ENCODE assay signal across 1 cellular context in the genomic region with DNA sequence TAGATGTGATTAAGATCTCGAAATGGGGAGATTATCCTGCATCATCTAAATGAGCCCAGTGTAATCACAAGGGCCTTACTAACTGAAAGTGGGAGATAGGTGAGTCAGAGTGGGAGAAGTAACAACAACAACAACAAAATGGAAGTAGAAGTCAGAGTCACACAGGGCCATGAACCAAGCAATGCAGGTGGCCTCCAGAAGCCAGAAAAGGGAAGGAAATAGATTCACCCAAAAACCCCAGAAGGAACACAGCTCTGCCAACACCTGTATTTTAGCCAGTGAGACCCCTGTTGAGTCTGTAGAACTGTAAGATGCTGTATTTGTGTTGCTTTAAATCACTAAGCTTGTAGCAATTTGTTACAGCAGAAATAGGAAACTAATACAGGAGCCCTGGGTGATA.
TF ChIP-seq lines count a peak whose summit lies in the region.

No MANE protein-coding gene starts in this region.

TF ChIP-seq in IMR-90, 13 proteins besides CTCF, POLR2A, EP300 and RAD21 (continued from another document):
- TF ChIP-seq NFE2L2 (IDR thresholded peaks at IDR 0.05; ENCODE audit: low read depth, low read length) (no peak), MAZ (IDR thresholded peaks at IDR 0.05; ENCODE audit: borderline replicate concordance, low read depth, low read length) (no peak), RCOR1 (IDR thresholded peaks at IDR 0.05; ENCODE audit: insufficient replicate concordance, low read length) (no peak), FOS (IDR thresholded peaks at IDR 0.05; ENCODE audit: low read depth, low read length) (no peak), MAFK (IDR thresholded peaks at IDR 0.05; ENCODE audit: low read depth, low read length) (no peak)
- TF ChIP-seq, protein P1, sequence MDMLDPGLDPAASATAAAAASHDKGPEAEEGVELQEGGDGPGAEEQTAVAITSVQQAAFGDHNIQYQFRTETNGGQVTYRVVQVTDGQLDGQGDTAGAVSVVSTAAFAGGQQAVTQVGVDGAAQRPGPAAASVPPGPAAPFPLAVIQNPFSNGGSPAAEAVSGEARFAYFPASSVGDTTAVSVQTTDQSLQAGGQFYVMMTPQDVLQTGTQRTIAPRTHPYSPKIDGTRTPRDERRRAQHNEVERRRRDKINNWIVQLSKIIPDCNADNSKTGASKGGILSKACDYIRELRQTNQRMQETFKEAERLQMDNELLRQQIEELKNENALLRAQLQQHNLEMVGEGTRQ (IDR thresholded peaks at IDR 0.05; ENCODE audit: low read depth, low read length): no peak
